In genomic region chr10:100349672-100350071, GRCh38 we compare ENCODE assay signal across 11 cellular contexts. TPM values are rescaled to one million over a fixed set of nuclear protein-coding genes. Genes with fewer than 3 reads are reported as not detected.
DNase-seq lines count a peak whose midpoint lies in the region; ATAC-seq and TF ChIP-seq lines count a peak whose summit lies in the region.
"Had no signal": no experiment of that assay in that cellular context is flagged by ENCODE, and none has a peak within 500 bp of the region (broad histone marks: within the 10 kb centered on the region; RNA-seq: fewer than 3 reads in every experiment).

No MANE protein-coding gene starts in this region.

- H3K4me3 ChIP-seq in KMS-11 (IDR thresholded peaks at IDR 0.05; ENCODE audit: insufficient read depth, low read depth, low read length) (no peak overlapping the region), mesenchymal stem cell (ENCODE audit: insufficient read depth in 1 of 2, low read depth in 1 of 2, low read length in 2 of 2) (peak overlapping the region in 1 of 2 experiments; percentile 88), psoas muscle (no peak overlapping the region)
- H3K4me3 ChIP-seq: gastroesophageal sphincter, ovary had no signal

- H3K36me3 Mint-ChIP-seq in CD4-positive, alpha-beta T cell (ENCODE audit: low read depth): no peaks in the 10 kb centered on the region
- H3K36me3 Mint-ChIP-seq in brain: peaks cover 71% of the 10 kb centered on the region

- H3K79me1 ChIP-seq in mesenchymal stem cell (replicated peaks; ENCODE audit: low read length, poor library complexity, severe bottlenecking): peaks cover 37% of the 10 kb centered on the region

- H3K9ac ChIP-seq in KMS-11 (no peak overlapping the region; the same call in 1 of the 2 replicates), mesenchymal stem cell (ENCODE audit: low read length) (peak overlapping the region; percentile 88)

- H3K4ac ChIP-seq in mesenchymal stem cell (ENCODE audit: low read depth in 1 of 2, low read length in 2 of 2): no peak overlapping the region

- CTCF ChIA-PET in CD4-positive, alpha-beta T cell (lab: Charles Lee): interaction anchor here (0.8 kb wide), 1 partner anchor 133 kb away, joined by 3 read pairs; no protein-coding TSS in a partner anchor

- H2BK12ac ChIP-seq in mesenchymal stem cell (ENCODE audit: low read length in 2 of 2): no peak overlapping the region

- no peak for TF ChIP-seq CTCF in CD4-positive, alpha-beta T cell (IDR thresholded peaks at IDR 0.05)
- TF ChIP-seq CTCF in KMS-11 (conservative IDR thresholded peaks at IDR 0.05; ENCODE audit: low read depth, low read length): no peak
- TF ChIP-seq CTCF in brain (conservative IDR thresholded peaks at IDR 0.05): no peak
- no peak for TF ChIP-seq CTCF in psoas muscle (IDR thresholded peaks at IDR 0.05)

- peak overlapping the region; percentile 54 for H3K4me3 Mint-ChIP-seq in CD4-positive, alpha-beta T cell
- H3K4me3 Mint-ChIP-seq in brain: peak overlapping the region; percentile 93 to 100 (median 99)

- H2BK120ac ChIP-seq in mesenchymal stem cell (ENCODE audit: low read depth, low read length): no peak overlapping the region

- H3K27me3 Mint-ChIP-seq in CD4-positive, alpha-beta T cell: peaks cover 4% of the 10 kb centered on the region
- peaks cover 19% of the 10 kb centered on the region for H3K27me3 Mint-ChIP-seq in brain

- H3K36me3 ChIP-seq in KMS-11 (ENCODE audit: insufficient read depth) (peaks cover 20% of the 10 kb centered on the region; the same call in 1 of the 2 replicates), mesenchymal stem cell (ENCODE audit: control insufficient read depth in 1 of 2, insufficient read depth in 2 of 2, low read depth in 1 of 2, low read length in 2 of 2) (peaks cover 33 to 65% of the 10 kb centered on the region in 2 experiments), psoas muscle (ENCODE audit: insufficient read depth in 1 of 2, low read depth in 1 of 2) (no peaks in the 10 kb centered on the region)
- H3K36me3 ChIP-seq: ovary had no signal

- no peak overlapping the region for H4K8ac ChIP-seq in mesenchymal stem cell (ENCODE audit: low read length)

- H3K9me3 ChIP-seq in CD4-positive, alpha-beta T cell (ENCODE audit: control insufficient read depth, low read length): no peaks in the 10 kb centered on the region
- no peaks in the 10 kb centered on the region for H3K9me3 ChIP-seq in mesenchymal stem cell (ENCODE audit: control insufficient read depth, low read length)
- no peaks in the 10 kb centered on the region for H3K9me3 ChIP-seq in psoas muscle
- H3K9me3 ChIP-seq: gastroesophageal sphincter, ovary had no signal

- H2BK15ac ChIP-seq in mesenchymal stem cell (ENCODE audit: low read depth, poor library complexity, severe bottlenecking): no peak overlapping the region

- DNase-seq in CD4-positive, alpha-beta T cell: no peak
- DNase-seq in mesenchymal stem cell (no peak), psoas muscle (no peak), HK-2 (ENCODE audit: unreplicated experiment) (no peak), HuH-7.5 (ENCODE audit: low spot score) (no peak), SK-N-DZ (ENCODE audit: low spot score) (no peak)
- DNase-seq: activated T-cell treated with anti-CD3 and anti-CD28 coated beads for 4 hours, ovary had no signal

- POLR2A ChIA-PET in CD4-positive, alpha-beta T cell (lab: Charles Lee): interaction anchor here (1.1 kb wide), 1 partner anchor 24 kb away, joined by 3 read pairs; no protein-coding TSS in a partner anchor

- no peak overlapping the region for H2AK5ac ChIP-seq in mesenchymal stem cell (ENCODE audit: low read length, severe bottlenecking)

- H3K9me3 Mint-ChIP-seq in CD4-positive, alpha-beta T cell: no peaks in the 10 kb centered on the region
- no peaks in the 10 kb centered on the region for H3K9me3 Mint-ChIP-seq in brain

- no peak overlapping the region for H3K23ac ChIP-seq in mesenchymal stem cell (ENCODE audit: low read length in 2 of 2)

- H2AFZ ChIP-seq in KMS-11 (ENCODE audit: low read depth): no peak overlapping the region
- no peak overlapping the region for H2AFZ ChIP-seq in mesenchymal stem cell (ENCODE audit: low read depth, low read length)

- H3K27ac Mint-ChIP-seq in CD4-positive, alpha-beta T cell: no peak overlapping the region
- H3K27ac Mint-ChIP-seq in brain: peak overlapping the region; percentile 53 to 99 (median 96)

- ATAC-seq in CD4-positive, alpha-beta T cell (ENCODE audit: poor library complexity): no peak
- no peak for ATAC-seq in psoas muscle
- ATAC-seq: gastroesophageal sphincter had no signal

- no peak overlapping the region for H4K91ac ChIP-seq in mesenchymal stem cell (ENCODE audit: low read length)

- no peak overlapping the region for H2BK5ac ChIP-seq in mesenchymal stem cell (ENCODE audit: low read depth, low read length, poor library complexity, severe bottlenecking)

- H3K79me2 ChIP-seq in KMS-11 (ENCODE audit: insufficient read depth, low read depth): peaks cover 47% of the 10 kb centered on the region

- peak overlapping the region in 1 of 2 experiments; percentile 21 for H3K18ac ChIP-seq in mesenchymal stem cell (ENCODE audit: low read depth in 1 of 2, low read length in 2 of 2)

- peaks cover 7% of the 10 kb centered on the region for H3K4me1 Mint-ChIP-seq in CD4-positive, alpha-beta T cell (ENCODE audit: low read depth)
- peaks cover 86% of the 10 kb centered on the region for H3K4me1 Mint-ChIP-seq in brain

- H3K4me2 ChIP-seq in KMS-11 (peak overlapping the region; percentile 88), mesenchymal stem cell (ENCODE audit: low read length, poor library complexity, severe bottlenecking) (no peak overlapping the region)

- peaks cover 11% of the 10 kb centered on the region; the same call in 1 of the 2 replicates for H4K20me1 ChIP-seq in KMS-11 (ENCODE audit: insufficient read depth)

- H3K14ac ChIP-seq in mesenchymal stem cell (ENCODE audit: low read length in 2 of 2): no peak overlapping the region

- H3K27ac ChIP-seq in CD4-positive, alpha-beta T cell (ENCODE audit: low read depth, low read length): no peak overlapping the region
- H3K27ac ChIP-seq in KMS-11 (no peak overlapping the region), mesenchymal stem cell (ENCODE audit: low read length, poor library complexity, severe bottlenecking) (no peak overlapping the region), psoas muscle (no peak overlapping the region)
- H3K27ac ChIP-seq: gastroesophageal sphincter, ovary had no signal

- intact Hi-C loops in CD4-positive, alpha-beta T cell (cut with DNase I, micrococcal nuclease): no loop called here
- intact Hi-C loops in psoas muscle (cut with DNase I): no loop called here

- H3K4me1 ChIP-seq in KMS-11 (ENCODE audit: low read depth, poor library complexity, severe bottlenecking): peaks cover 46% of the 10 kb centered on the region
- H3K4me1 ChIP-seq in mesenchymal stem cell (ENCODE audit: control insufficient read depth, insufficient read depth, low read depth, low read length): peaks cover 23% of the 10 kb centered on the region
- peaks cover 15% of the 10 kb centered on the region for H3K4me1 ChIP-seq in psoas muscle

- WGBS in mesenchymal stem cell: 69% methylated on average over 2 of the region's 3 CpGs
- 85 to 93% (median 89%) methylated on average over 3 of the region's 3 CpGs for WGBS in psoas muscle, 3 donors

- H3K27me3 ChIP-seq in CD4-positive, alpha-beta T cell (ENCODE audit: control insufficient read depth, insufficient read depth, low read length): no peaks in the 10 kb centered on the region
- H3K27me3 ChIP-seq in KMS-11 (ENCODE audit: insufficient read depth, low read depth) (no peaks in the 10 kb centered on the region), mesenchymal stem cell (ENCODE audit: control insufficient read depth in 1 of 2, insufficient read depth in 1 of 2, low read length in 2 of 2) (no peaks in the 10 kb centered on the region), psoas muscle (ENCODE audit: insufficient read depth in 3 of 3, low read length in 2 of 3) (peaks cover 3 to 54% (median 15%) of the 10 kb centered on the region in 3 donors)
- H3K27me3 ChIP-seq: ovary had no signal

RNA-seq across cellular contexts. Expression of gene SCD, which starts 2.6 kb away (rescaled TPM):
- 1 to 10 TPM; 1.7 TPM for total RNA-seq in CD4-positive, alpha-beta T cell
- polyA plus RNA-seq in brain (ENCODE audit: insufficient read depth, low read depth, low replicate concordance): 423 TPM
- polyA plus RNA-seq in mesenchymal stem cell (2013, experiment 1 of 2): 787 TPM
- polyA plus RNA-seq in mesenchymal stem cell (2013, experiment 2 of 2): 779 TPM
- total RNA-seq in psoas muscle: 10 to 100 TPM in 3 of 4 donors, 1 to 10 TPM in 1; 2.3 to 18.4 (median 12.8) TPM
- 1 to 10 TPM; 1.1 to 9.5 (median 2.1) TPM for polyA plus RNA-seq in psoas muscle
- polyA plus RNA-seq in SK-N-DZ (2014; cell fraction: cytosol; rRNA removed): 280 and 284 TPM in 2 replicates
- polyA plus RNA-seq in SK-N-DZ (2014; cell fraction: nucleus; rRNA removed): 87.8 and 102 TPM in 2 replicates

RNA-seq across cellular contexts. Expression of gene PKD2L1, which starts 19.6 kb away (rescaled TPM):
- total RNA-seq in CD4-positive, alpha-beta T cell: not detected
- 1.3 TPM for polyA plus RNA-seq in brain (ENCODE audit: insufficient read depth, low read depth, low replicate concordance)
- polyA plus RNA-seq in mesenchymal stem cell (2013, experiment 1 of 2): 0.01 TPM
- not detected for polyA plus RNA-seq in mesenchymal stem cell (2013, experiment 2 of 2)
- total RNA-seq in psoas muscle: not detected
- polyA plus RNA-seq in psoas muscle: not detected
- polyA plus RNA-seq in SK-N-DZ (2014; cell fraction: cytosol; rRNA removed): not detected in 2 replicates
- polyA plus RNA-seq in SK-N-DZ (2014; cell fraction: nucleus; rRNA removed): 0.13 and 0.66 TPM in 2 replicates
- total RNA-seq: gastroesophageal sphincter had no signal
